1 cellular context compared by ENCODE assay signal in the genomic region with DNA sequence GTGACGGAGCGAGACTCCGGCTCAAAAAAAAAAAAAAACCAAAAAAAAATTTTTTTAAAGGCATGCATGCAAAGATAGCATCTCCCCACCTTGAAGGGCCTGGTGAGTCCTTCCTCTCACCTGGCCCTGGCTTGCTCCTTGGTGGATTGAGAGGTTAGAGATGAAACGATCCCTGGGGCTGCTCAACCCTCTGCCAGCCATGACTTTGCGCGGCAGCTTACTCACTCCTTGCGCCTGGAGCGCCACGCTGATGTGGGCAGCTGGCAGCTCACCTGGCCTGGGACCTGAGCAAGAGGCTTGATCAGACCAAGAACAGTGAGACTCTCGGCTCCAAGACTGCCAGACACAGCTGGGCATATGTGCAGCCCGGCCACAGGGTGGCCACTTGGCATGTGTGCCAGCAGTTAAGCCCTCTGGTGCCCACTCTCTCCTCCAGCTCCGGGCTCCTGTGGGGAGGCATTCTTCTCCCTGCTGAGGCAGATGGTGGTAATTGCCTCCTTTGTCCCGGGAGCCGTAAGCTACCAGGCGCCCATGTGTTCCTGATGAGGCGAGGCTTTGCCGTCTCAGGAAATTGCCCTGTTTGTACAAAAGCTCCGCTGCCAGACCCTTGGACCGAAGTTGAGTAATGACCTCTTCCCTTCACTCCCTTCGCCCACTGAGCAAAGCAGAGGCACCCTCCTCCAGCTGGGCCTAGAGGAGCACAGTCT.
TF ChIP-seq lines count a peak whose summit lies in the region.

No MANE protein-coding gene starts in this region.

TF ChIP-seq in HepG2, 621 proteins besides CTCF, POLR2A, EP300 and RAD21 (continued from another document and continues in another):
- no peak; the same call in 1 of the 2 replicates for TF ChIP-seq RFXAP (CRISPR knock-in tag; IDR thresholded peaks at IDR 0.05; ENCODE audit: borderline replicate concordance)
- TF ChIP-seq ZNF660 (CRISPR knock-in tag; IDR thresholded peaks at IDR 0.05; ENCODE audit: borderline replicate concordance, low read depth): no peak
- no peak for TF ChIP-seq ZFP62 (CRISPR knock-in tag; IDR thresholded peaks at IDR 0.05)
- peak; percentile 58; the same call in 1 of the 2 replicates for TF ChIP-seq SAP130 (CRISPR knock-in tag; IDR thresholded peaks at IDR 0.05; ENCODE audit: low read depth)
- peak; percentile 82 for TF ChIP-seq ERF (CRISPR knock-in tag; IDR thresholded peaks at IDR 0.05)
- TF ChIP-seq PAF1 (CRISPR knock-in tag; IDR thresholded peaks at IDR 0.05): no peak
- no peak for TF ChIP-seq ZNF550 (CRISPR knock-in tag; IDR thresholded peaks at IDR 0.05; ENCODE audit: borderline replicate concordance)
- TF ChIP-seq ZMAT3 (CRISPR knock-in tag; conservative IDR thresholded peaks at IDR 0.05): no peak; the same call in 1 of the 2 replicates
- TF ChIP-seq ZNF589 (CRISPR knock-in tag; conservative IDR thresholded peaks at IDR 0.05): no peak
- no peak for TF ChIP-seq PHF5A (CRISPR knock-in tag; IDR thresholded peaks at IDR 0.05; ENCODE audit: low read depth, unreplicated experiment)
- TF ChIP-seq ZNF225 (CRISPR knock-in tag; IDR thresholded peaks at IDR 0.05): no peak
- TF ChIP-seq HMG20B (CRISPR knock-in tag; conservative IDR thresholded peaks at IDR 0.05): no peak
- TF ChIP-seq, protein P1, sequence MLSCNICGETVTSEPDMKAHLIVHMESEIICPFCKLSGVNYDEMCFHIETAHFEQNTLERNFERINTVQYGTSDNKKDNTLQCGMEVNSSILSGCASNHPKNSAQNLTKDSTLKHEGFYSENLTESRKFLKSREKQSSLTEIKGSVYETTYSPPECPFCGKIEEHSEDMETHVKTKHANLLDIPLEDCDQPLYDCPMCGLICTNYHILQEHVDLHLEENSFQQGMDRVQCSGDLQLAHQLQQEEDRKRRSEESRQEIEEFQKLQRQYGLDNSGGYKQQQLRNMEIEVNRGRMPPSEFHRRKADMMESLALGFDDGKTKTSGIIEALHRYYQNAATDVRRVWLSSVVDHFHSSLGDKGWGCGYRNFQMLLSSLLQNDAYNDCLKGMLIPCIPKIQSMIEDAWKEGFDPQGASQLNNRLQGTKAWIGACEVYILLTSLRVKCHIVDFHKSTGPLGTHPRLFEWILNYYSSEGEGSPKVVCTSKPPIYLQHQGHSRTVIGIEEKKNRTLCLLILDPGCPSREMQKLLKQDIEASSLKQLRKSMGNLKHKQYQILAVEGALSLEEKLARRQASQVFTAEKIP (CRISPR knock-in tag; IDR thresholded peaks at IDR 0.05; ENCODE audit: borderline replicate concordance): no peak
- TF ChIP-seq KDM2A (CRISPR knock-in tag; IDR thresholded peaks at IDR 0.05; ENCODE audit: borderline replicate concordance, low read depth): peak; percentile 57; the same call in 1 of the 2 replicates
- no peak for TF ChIP-seq NCOA1 (CRISPR knock-in tag; IDR thresholded peaks at IDR 0.05)
- TF ChIP-seq ZNF281 (CRISPR knock-in tag; IDR thresholded peaks at IDR 0.05; ENCODE audit: borderline replicate concordance): peak; percentile 48; the same call in 1 of the 2 replicates
- TF ChIP-seq POLR2AphosphoS5 (IDR thresholded peaks at IDR 0.05; ENCODE audit: low read depth, low read length): no peak
- no peak for TF ChIP-seq ATF5 (CRISPR knock-in tag; IDR thresholded peaks at IDR 0.05; ENCODE audit: low read depth)
- no peak for TF ChIP-seq ZNF780A (CRISPR knock-in tag; IDR thresholded peaks at IDR 0.05)
- TF ChIP-seq ZNF784 (CRISPR knock-in tag; IDR thresholded peaks at IDR 0.05; ENCODE audit: borderline replicate concordance): no peak
- TF ChIP-seq DNMT1 (CRISPR knock-in tag; IDR thresholded peaks at IDR 0.05): no peak
- no peak for TF ChIP-seq CREM (IDR thresholded peaks at IDR 0.05)
- no peak for TF ChIP-seq CREM (CRISPR knock-in tag; IDR thresholded peaks at IDR 0.05)
- peak; percentile 60; the same call in 1 of the 2 replicates for TF ChIP-seq MYC (CRISPR knock-in tag; IDR thresholded peaks at IDR 0.05; ENCODE audit: borderline replicate concordance)
- no peak for TF ChIP-seq PAWR (CRISPR knock-in tag; IDR thresholded peaks at IDR 0.05; ENCODE audit: borderline replicate concordance)
- TF ChIP-seq, protein P2, sequence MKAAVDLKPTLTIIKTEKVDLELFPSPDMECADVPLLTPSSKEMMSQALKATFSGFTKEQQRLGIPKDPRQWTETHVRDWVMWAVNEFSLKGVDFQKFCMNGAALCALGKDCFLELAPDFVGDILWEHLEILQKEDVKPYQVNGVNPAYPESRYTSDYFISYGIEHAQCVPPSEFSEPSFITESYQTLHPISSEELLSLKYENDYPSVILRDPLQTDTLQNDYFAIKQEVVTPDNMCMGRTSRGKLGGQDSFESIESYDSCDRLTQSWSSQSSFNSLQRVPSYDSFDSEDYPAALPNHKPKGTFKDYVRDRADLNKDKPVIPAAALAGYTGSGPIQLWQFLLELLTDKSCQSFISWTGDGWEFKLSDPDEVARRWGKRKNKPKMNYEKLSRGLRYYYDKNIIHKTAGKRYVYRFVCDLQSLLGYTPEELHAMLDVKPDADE (CRISPR knock-in tag; IDR thresholded peaks at IDR 0.05): no peak
- TF ChIP-seq RCOR2 (CRISPR knock-in tag; IDR thresholded peaks at IDR 0.05): peak; percentile 78; the same call in 1 of the 2 replicates
- 0 out of 2 replicates have a peak, but pooled peaks have one; percentile 27 for TF ChIP-seq ZNF451 (CRISPR knock-in tag; IDR thresholded peaks at IDR 0.05)
- TF ChIP-seq KMT2B (CRISPR knock-in tag; IDR thresholded peaks at IDR 0.05): peak; percentile 55; the same call in 1 of the 2 replicates
- TF ChIP-seq, protein P3, sequence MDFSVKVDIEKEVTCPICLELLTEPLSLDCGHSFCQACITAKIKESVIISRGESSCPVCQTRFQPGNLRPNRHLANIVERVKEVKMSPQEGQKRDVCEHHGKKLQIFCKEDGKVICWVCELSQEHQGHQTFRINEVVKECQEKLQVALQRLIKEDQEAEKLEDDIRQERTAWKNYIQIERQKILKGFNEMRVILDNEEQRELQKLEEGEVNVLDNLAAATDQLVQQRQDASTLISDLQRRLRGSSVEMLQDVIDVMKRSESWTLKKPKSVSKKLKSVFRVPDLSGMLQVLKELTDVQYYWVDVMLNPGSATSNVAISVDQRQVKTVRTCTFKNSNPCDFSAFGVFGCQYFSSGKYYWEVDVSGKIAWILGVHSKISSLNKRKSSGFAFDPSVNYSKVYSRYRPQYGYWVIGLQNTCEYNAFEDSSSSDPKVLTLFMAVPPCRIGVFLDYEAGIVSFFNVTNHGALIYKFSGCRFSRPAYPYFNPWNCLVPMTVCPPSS (IDR thresholded peaks at IDR 0.05): no peak
- TF ChIP-seq ZFP91 (CRISPR knock-in tag; IDR thresholded peaks at IDR 0.05; ENCODE audit: borderline replicate concordance): peak; percentile 84
- TF ChIP-seq ATAD3A (CRISPR knock-in tag; IDR thresholded peaks at IDR 0.05): no peak
- TF ChIP-seq CHD4 (IDR thresholded peaks at IDR 0.05; ENCODE audit: borderline replicate concordance, low read length): no peak
- no peak for TF ChIP-seq ESRRA (CRISPR knock-in tag; IDR thresholded peaks at IDR 0.05; ENCODE audit: low read depth)
- no peak for TF ChIP-seq ZC3H4 (CRISPR knock-in tag; IDR thresholded peaks at IDR 0.05; ENCODE audit: borderline replicate concordance)
- no peak for TF ChIP-seq YY1 (IDR thresholded peaks at IDR 0.05; ENCODE audit: insufficient read depth, insufficient replicate concordance, low read depth, low read length)
- TF ChIP-seq HOXA7 (CRISPR knock-in tag; IDR thresholded peaks at IDR 0.05): no peak
- no peak for TF ChIP-seq GLMP (CRISPR knock-in tag; IDR thresholded peaks at IDR 0.05; ENCODE audit: borderline replicate concordance)
- TF ChIP-seq, protein P4, sequence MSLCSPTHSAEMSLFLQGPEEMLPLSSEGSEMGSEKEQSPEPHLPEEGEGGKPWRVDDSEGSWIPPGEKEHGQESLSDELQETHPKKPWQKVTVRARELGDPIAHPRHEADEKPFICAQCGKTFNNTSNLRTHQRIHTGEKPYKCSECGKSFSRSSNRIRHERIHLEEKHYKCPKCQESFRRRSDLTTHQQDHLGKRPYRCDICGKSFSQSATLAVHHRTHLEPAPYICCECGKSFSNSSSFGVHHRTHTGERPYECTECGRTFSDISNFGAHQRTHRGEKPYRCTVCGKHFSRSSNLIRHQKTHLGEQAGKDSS (CRISPR knock-in tag; IDR thresholded peaks at IDR 0.05; ENCODE audit: borderline replicate concordance, low read depth): no peak
- TF ChIP-seq HNRNPLL (IDR thresholded peaks at IDR 0.05; ENCODE audit: low read depth, low read length, poor library complexity, severe bottlenecking): no peak
- no peak for TF ChIP-seq PREB (CRISPR knock-in tag; IDR thresholded peaks at IDR 0.05)
- no peak for TF ChIP-seq GABPA (IDR thresholded peaks at IDR 0.05; ENCODE audit: low read depth, low read length)
- TF ChIP-seq GABPA (CRISPR knock-in tag; IDR thresholded peaks at IDR 0.05; ENCODE audit: low read depth): no peak
- 0 out of 2 replicates have a peak, but pooled peaks have one; percentile 72 for TF ChIP-seq PBX3 (CRISPR knock-in tag; IDR thresholded peaks at IDR 0.05; ENCODE audit: borderline replicate concordance)
- TF ChIP-seq GTF2F1 (IDR thresholded peaks at IDR 0.05; ENCODE audit: low read length): no peak
- TF ChIP-seq SP5 (CRISPR knock-in tag; IDR thresholded peaks at IDR 0.05; ENCODE audit: borderline replicate concordance, low read depth): 0 out of 2 replicates have a peak, but pooled peaks have one; percentile 23
- no peak for TF ChIP-seq SNAPC2 (CRISPR knock-in tag; IDR thresholded peaks at IDR 0.05)
- TF ChIP-seq ZNF296 (CRISPR knock-in tag; conservative IDR thresholded peaks at IDR 0.05): no peak
- no peak for TF ChIP-seq ZSCAN30 (CRISPR knock-in tag; IDR thresholded peaks at IDR 0.05)
